Comparison of ENCODE assay signal across 8 cellular contexts in genomic region chr19:34365463-34366401, GRCh38. TPM values are rescaled to one million over a fixed set of nuclear protein-coding genes. Genes with fewer than 3 reads are reported as not detected.
DNase-seq lines count a peak whose midpoint lies in the region; ATAC-seq and TF ChIP-seq lines count a peak whose summit lies in the region.

No MANE protein-coding gene starts in this region.

- H2AFZ ChIP-seq in GM23248: peak overlapping the region; percentile 82

- H3K4me1 Mint-ChIP-seq in CD14-positive monocyte: peaks cover 34% of the 10 kb centered on the region

- ATAC-seq in psoas muscle: peak; percentile 36 to 70 (median 55)

- H4K20me1 ChIP-seq in GM23248 (ENCODE audit: insufficient read depth): peaks cover 4% of the 10 kb centered on the region; the same call in 1 of the 2 replicates

- H3K79me2 ChIP-seq in GM23248 (ENCODE audit: insufficient read depth): peaks cover 56% of the 10 kb centered on the region

- H3K27me3 ChIP-seq in GM23248 (replicated peaks; ENCODE audit: insufficient read depth): no peaks in the 10 kb centered on the region
- H3K27me3 ChIP-seq in psoas muscle (ENCODE audit: insufficient read depth in 3 of 3, low read length in 2 of 3): no peaks in the 10 kb centered on the region

- peak overlapping the region in 6 of 7 donors; percentile 21 to 93 (median 76) for H3K27ac Mint-ChIP-seq in CD14-positive monocyte

- H3K4me2 ChIP-seq in GM23248 (ENCODE audit: unreplicated experiment): peak overlapping the region; percentile 77

- intact Hi-C loops in CD14-positive monocyte (cut with micrococcal nuclease): no loop called here
- intact Hi-C loops in psoas muscle (cut with DNase I): loop anchor here in 1 of 2 donors (5.0 kb wide), 1 partner anchor 62 kb away; the partner anchor contains the start of gene UBA2

- H3K27me3 Mint-ChIP-seq in CD14-positive monocyte (ENCODE audit: low read depth in 3 of 3): peaks cover 0 to 2% (median 2%) of the 10 kb centered on the region in 3 donors

- in situ Hi-C loops in GM23248 (cut with MboI) (no loop called here), astrocyte of the cerebellum (cut with HindIII; ENCODE audit: low sequenced_read_pairs) (no loop called here)

- H3K4me1 ChIP-seq in GM23248 (ENCODE audit: insufficient read depth) (peaks cover 12% of the 10 kb centered on the region; the same call in 1 of the 2 replicates), psoas muscle (peaks cover 41% of the 10 kb centered on the region)

- H3K4me3 ChIP-seq in GM23248 (peak overlapping the region; percentile 96), astrocyte of the cerebellum (ENCODE audit: low read depth, low read length) (peak overlapping the region; percentile 74), psoas muscle (peak overlapping the region; percentile 99)

- no peak for DNase-seq in CD14-positive monocyte (ENCODE audit: low spot score)
- DNase-seq in GM23248: peak; percentile 72
- peak; percentile 16 for DNase-seq in NCI-H345 treated with DMSO at 0.1 percent for 48 hours (lab: John Stamatoyannopoulos, UW; ENCODE audit: unreplicated experiment)
- DNase-seq in astrocyte of the cerebellum (ENCODE audit: low read depth): no peak
- DNase-seq in hepatic stellate cell (ENCODE audit: low spot score): peak; percentile 69
- peak; percentile 45 to 70 for DNase-seq in psoas muscle
- no peak for DNase-seq in cortex of kidney (lab: John Stamatoyannopoulos, UW)
- DNase-seq in KG1 (lab: John Stamatoyannopoulos, UW): no peak

- H3K36me3 Mint-ChIP-seq in CD14-positive monocyte: peaks cover 31 to 37% of the 10 kb centered on the region in 2 donors

- no peaks in the 10 kb centered on the region for H3K9me2 ChIP-seq in GM23248 (ENCODE audit: insufficient read depth)

- H3K9me3 Mint-ChIP-seq in CD14-positive monocyte: no peaks in the 10 kb centered on the region

- H3K4me3 Mint-ChIP-seq in CD14-positive monocyte: peak overlapping the region; percentile 98 to 99

- no peaks in the 10 kb centered on the region for H3K9me3 ChIP-seq in GM23248 (ENCODE audit: low read depth)
- H3K9me3 ChIP-seq in psoas muscle: no peaks in the 10 kb centered on the region

- H3K27ac ChIP-seq in GM23248: peak overlapping the region; percentile 36
- H3K27ac ChIP-seq in psoas muscle: peak overlapping the region; percentile 91

- WGBS in GM23248 (ENCODE audit: low coverage in 1 of 2, low lambda C conversion rate in 2 of 2, missing lambda C conversion rate in 2 of 2), 2 experiments: 2 to 4% methylated on average over 28 to 41 of the region's 45 CpGs
- WGBS in psoas muscle, 3 donors: 4 to 7% (median 6%) methylated on average over 43 to 45 of the region's 45 CpGs

- H3K36me3 ChIP-seq in GM23248 (ENCODE audit: low read depth): peaks cover 33% of the 10 kb centered on the region
- H3K36me3 ChIP-seq in psoas muscle (ENCODE audit: insufficient read depth in 1 of 2, low read depth in 1 of 2): peaks cover 2 to 44% of the 10 kb centered on the region in 2 donors

- H3K9ac ChIP-seq in GM23248: peak overlapping the region; percentile 88

- TF ChIP-seq CTCF in CD14-positive monocyte (IDR thresholded peaks at IDR 0.05): no peak
- TF ChIP-seq CTCF in astrocyte of the cerebellum (IDR thresholded peaks at IDR 0.05; ENCODE audit: low read depth, low read length, missing control alignments): no peak
- TF ChIP-seq CTCF in psoas muscle (IDR thresholded peaks at IDR 0.05): no peak

- no peaks in the 10 kb centered on the region for H3F3A ChIP-seq in GM23248 (ENCODE audit: insufficient read depth)

RNA-seq across cellular contexts. Expression of gene GPI, which starts 0.7 kb away (rescaled TPM):
- 100 to 1,000 TPM in 1 of 2 donors, 10 to 100 TPM in 1; 81.2 to 107 TPM for polyA plus RNA-seq in CD14-positive monocyte
- total RNA-seq in GM23248 (2014; rRNA removed; shearing (Covaris generic)): 196 and 226 TPM in 2 replicates
- 299 and 315 TPM in 2 replicates for polyA plus RNA-seq in GM23248 (2016; fragmentation: Nextera tagmentation; extraction: Ambion mirVana)
- 100 to 1,000 TPM; 170 to 259 (median 255) TPM for total RNA-seq in psoas muscle
- polyA plus RNA-seq in psoas muscle: 100 to 1,000 TPM; 111 to 166 (median 125) TPM

RNA-seq across cellular contexts. Expression of gene PDCD2L, which starts 38.5 kb away (rescaled TPM):
- polyA plus RNA-seq in CD14-positive monocyte: 1 to 10 TPM; 4.9 to 5.0 TPM
- total RNA-seq in GM23248 (2014; rRNA removed; shearing (Covaris generic)): 7.1 and 13.4 TPM in 2 replicates
- 5.4 and 7.4 TPM in 2 replicates for polyA plus RNA-seq in GM23248 (2016; fragmentation: Nextera tagmentation; extraction: Ambion mirVana)
- total RNA-seq in psoas muscle: 10 to 100 TPM; 12.3 to 21.3 (median 18.6) TPM
- 10 to 100 TPM; 13.9 to 30.2 (median 21.9) TPM for polyA plus RNA-seq in psoas muscle

Comparison
In these comparisons a context has a peak if more than half of its experiments do, and no peak if none do; other contexts are left out.
1. DNase-seq: peak in GM23248 (single experiment), NCI-H345 treated with DMSO at 0.1 percent for 48 hours (single experiment), hepatic stellate cell (single experiment) and psoas muscle (2 of 2); none in CD14-positive monocyte (single experiment), astrocyte of the cerebellum (single experiment), cortex of kidney (single experiment) and KG1 (single experiment).
2. Peak in every context shown above with its lines, with median percentiles within 50 percentile points of each other: H3K4me3 ChIP-seq.